17 cellular contexts compared by ENCODE assay signal in the genomic region with DNA sequence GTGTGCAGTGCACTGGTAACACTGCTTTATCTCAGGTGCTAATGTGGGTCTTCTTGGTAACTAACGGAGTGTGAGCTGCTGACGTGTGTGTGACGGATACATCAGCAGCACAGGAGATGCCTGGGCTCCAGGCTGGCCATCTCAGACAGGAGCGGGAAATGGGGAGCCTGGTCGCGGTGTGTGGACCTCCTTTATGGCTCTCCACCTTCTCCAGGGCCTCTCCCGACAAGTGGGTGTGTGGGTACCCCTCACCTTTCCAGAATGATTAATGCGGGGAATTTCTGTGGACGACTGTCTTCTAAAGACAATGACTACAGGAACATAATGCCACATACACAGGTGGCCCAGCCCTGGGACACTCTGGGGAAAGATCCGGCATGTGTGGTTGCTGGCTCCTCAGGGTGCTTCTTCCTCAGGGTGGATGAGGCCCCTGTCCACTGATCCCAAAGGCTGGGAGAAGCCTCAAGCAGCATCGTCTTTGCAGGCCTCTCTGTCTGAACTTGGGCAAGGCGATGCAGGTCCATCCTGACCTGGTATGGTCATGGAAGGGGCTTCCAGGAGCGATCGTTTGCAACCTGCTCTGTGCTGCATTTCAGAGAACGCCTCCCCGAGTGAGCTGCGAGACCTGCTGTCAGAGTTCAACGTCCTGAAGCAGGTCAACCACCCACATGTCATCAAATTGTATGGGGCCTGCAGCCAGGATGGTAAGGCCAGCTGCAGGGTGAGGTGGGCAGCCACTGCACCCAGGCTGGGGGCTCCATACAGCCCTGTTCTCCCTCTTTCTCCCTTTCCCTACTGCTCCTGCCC. TPM values are rescaled to one million over a fixed set of nuclear protein-coding genes. Genes with fewer than 3 reads are reported as not detected.
A peak's percentile ranks its signal among the peaks of the same experiment; 100 is the strongest.
DNase-seq lines count a peak whose midpoint lies in the region; ATAC-seq and TF ChIP-seq lines count a peak whose summit lies in the region.
"Had no signal": no experiment of that assay in that cellular context is flagged by ENCODE, and none has a peak within 500 bp of the region (broad histone marks: within the 10 kb centered on the region; RNA-seq: fewer than 3 reads in every experiment).

No MANE protein-coding gene starts in this region.

- H3K27ac Mint-ChIP-seq in activated naive CD4-positive, alpha-beta T cell treated with anti-CD3 and anti-CD28 coated beads, Interleukin-2, amount 50 U/mL, for 72 hours = peak overlapping the region; percentile 46 to 70
- H3K27ac Mint-ChIP-seq in chondrocyte (ENCODE audit: unreplicated experiment) = no peak overlapping the region

- no peak overlapping the region for H3K4ac ChIP-seq in neuronal stem cell (ENCODE audit: low read length)

- no peak for ATAC-seq in activated naive CD4-positive, alpha-beta T cell treated with anti-CD3 and anti-CD28 coated beads, Interleukin-2, amount 50 U/mL, for 72 hours

- no peak overlapping the region for H3K4me3 ChIP-seq in neuronal stem cell (ENCODE audit: low read length in 2 of 2)

- no peak overlapping the region for H2BK12ac ChIP-seq in neuronal stem cell (ENCODE audit: low read length)

- H3K9ac ChIP-seq in neuronal stem cell (ENCODE audit: low read depth, low read length, poor library complexity) = no peak overlapping the region

- no CpG with 5 or more reads among the region's 18 CpGs for WGBS in neuronal stem cell (ENCODE audit: extremely low coverage in 2 of 2, insufficient read length in 2 of 2, insufficient replicate concordance in 1 of 2), 2 donors

- no peak overlapping the region for H3K4me2 ChIP-seq in neuronal stem cell (ENCODE audit: insufficient read depth, low read length, poor library complexity, severe bottlenecking)

- H3K14ac ChIP-seq in neuronal stem cell (ENCODE audit: low read length) = peak overlapping the region; percentile 63

- peaks cover 5% of the 10 kb centered on the region for H3K27me3 Mint-ChIP-seq in chondrocyte (ENCODE audit: low read depth)

- no peak for TF ChIP-seq CTCF in chondrocyte (IDR thresholded peaks at IDR 0.05)

- H2BK120ac ChIP-seq in neuronal stem cell (ENCODE audit: low read depth, low read length) = no peak overlapping the region

- no peak overlapping the region for H3K27ac ChIP-seq in neuronal stem cell (replicated peaks; ENCODE audit: low read length)
- H3K27ac ChIP-seq: C4-2B had no signal

- H2BK5ac ChIP-seq in neuronal stem cell (ENCODE audit: low read length) = no peak overlapping the region

- H3K36me3 Mint-ChIP-seq in activated naive CD4-positive, alpha-beta T cell treated with anti-CD3 and anti-CD28 coated beads, Interleukin-2, amount 50 U/mL, for 72 hours = no peaks in the 10 kb centered on the region
- H3K36me3 Mint-ChIP-seq in chondrocyte (ENCODE audit: low read depth) = no peaks in the 10 kb centered on the region

- no peak overlapping the region for H3K23ac ChIP-seq in neuronal stem cell (ENCODE audit: low read depth, low read length, poor library complexity)

- peak overlapping the region; percentile 32 for H2AK5ac ChIP-seq in neuronal stem cell (ENCODE audit: low read depth, low read length)

- peaks cover 0 to 4% of the 10 kb centered on the region in 2 donors for H3K4me1 ChIP-seq in neuronal stem cell (ENCODE audit: control insufficient read depth in 2 of 2, insufficient read depth in 1 of 2, low read depth in 1 of 2, low read length in 2 of 2)

- H3K27me3 ChIP-seq in neuronal stem cell (ENCODE audit: control insufficient read depth in 3 of 3, insufficient read depth in 3 of 3, low read depth in 1 of 3, low read length in 3 of 3) = peaks cover 0 to 8% (median 0%) of the 10 kb centered on the region in 3 experiments

- no peaks in the 10 kb centered on the region for H3K9me3 ChIP-seq in neuronal stem cell (replicated peaks in 1 of 2; ENCODE audit: control insufficient read depth in 2 of 2, insufficient read depth in 1 of 2, low read depth in 1 of 2, low read length in 2 of 2)

- no peak overlapping the region for H4K8ac ChIP-seq in neuronal stem cell (ENCODE audit: low read depth, low read length)

- H2AFZ ChIP-seq in neuronal stem cell (ENCODE audit: low read length) = no peak overlapping the region

- no peak for TF ChIP-seq POLR2A in erythroblast (IDR thresholded peaks at IDR 0.05; ENCODE audit: low read length)

- no peak overlapping the region for H3K4me3 Mint-ChIP-seq in chondrocyte (ENCODE audit: unreplicated experiment)

- peak overlapping the region; percentile 31 for H3K18ac ChIP-seq in neuronal stem cell (ENCODE audit: low read length)

- H3K9me3 Mint-ChIP-seq in activated naive CD4-positive, alpha-beta T cell treated with anti-CD3 and anti-CD28 coated beads, Interleukin-2, amount 50 U/mL, for 72 hours = no peaks in the 10 kb centered on the region
- H3K9me3 Mint-ChIP-seq in chondrocyte (ENCODE audit: low read depth) = no peaks in the 10 kb centered on the region

- H4K91ac ChIP-seq in neuronal stem cell (ENCODE audit: low read depth, low read length, poor library complexity) = no peak overlapping the region

- no peak for DNase-seq in activated naive CD4-positive, alpha-beta T cell treated with anti-CD3 and anti-CD28 coated beads, Interleukin-2, amount 50 U/mL, for 72 hours (ENCODE audit: low spot score in 2 of 2)
- no peak for DNase-seq in activated naive CD4-positive, alpha-beta T cell treated with anti-CD3 and anti-CD28 coated beads, Interleukin-2, amount 50 U/mL, for 16 hours
- DNase-seq in chondrocyte (ENCODE audit: low spot score) (peak; percentile 67), neuronal stem cell (ENCODE audit: low spot score) (no peak), NCI-H2107 (lab: John Stamatoyannopoulos, UW) (no peak), erythroblast (lab: John Stamatoyannopoulos, UW) (no peak), NCI-H2227 (lab: John Stamatoyannopoulos, UW; ENCODE audit: unreplicated experiment) (no peak)
- DNase-seq: GOT3, KBM-7, NCI-H1105 treated with DMSO at 0.1 percent for 48 hours, NCI-H1694 treated with DMSO at 0.1 percent for 48 hours, NCI-H2227 treated with DMSO at 0.1 percent for 48 hours, NCI-H510A treated with DMSO at 0.1 percent for 48 hours, NCI-H774, OCI-M1, SHP77 had no signal

- no peaks in the 10 kb centered on the region for H3K79me1 ChIP-seq in neuronal stem cell (ENCODE audit: low read depth, low read length)

- H3K36me3 ChIP-seq in neuronal stem cell (replicated peaks in 1 of 2; ENCODE audit: control insufficient read depth in 2 of 2, insufficient read depth in 2 of 2, low read length in 2 of 2) = no peaks in the 10 kb centered on the region

- H3K4me1 Mint-ChIP-seq in chondrocyte (ENCODE audit: low read depth) = peaks cover 13% of the 10 kb centered on the region

- no peak overlapping the region for H2BK15ac ChIP-seq in neuronal stem cell (ENCODE audit: low read length)

RNA-seq across cellular contexts. Expression of a gene that starts 20.3 kb away (rescaled TPM):
- 10 to 100 TPM; 28.7 to 38.8 TPM for total RNA-seq in activated naive CD4-positive, alpha-beta T cell treated with anti-CD3 and anti-CD28 coated beads, Interleukin-2, amount 50 U/mL, for 72 hours
- total RNA-seq in chondrocyte = 29.8 to 38.7 TPM (median 38.2 TPM) in 3 replicates
- polyA plus RNA-seq in neuronal stem cell (2013, experiment 1 of 2) = 6.7 TPM
- polyA plus RNA-seq in neuronal stem cell (2013, experiment 2 of 2) = 7.4 TPM

RNA-seq across cellular contexts. Expression of a gene that starts 41.1 kb away (rescaled TPM):
- under 1 TPM in 1 of 2 donors, not detected in 1; 0.45 TPM for total RNA-seq in activated naive CD4-positive, alpha-beta T cell treated with anti-CD3 and anti-CD28 coated beads, Interleukin-2, amount 50 U/mL, for 72 hours
- total RNA-seq in chondrocyte = 0.12 to 0.18 TPM in 2 of 3 replicates, not detected in the other
- 2.3 TPM for polyA plus RNA-seq in neuronal stem cell (2013, experiment 1 of 2)
- polyA plus RNA-seq in neuronal stem cell (2013, experiment 2 of 2) = 2.2 TPM
